ENCODE assay signal across 11 cellular contexts in genomic region chr2:238449909-238450417, GRCh38. TPM values are rescaled to one million over a fixed set of nuclear protein-coding genes. Genes with fewer than 3 reads are reported as not detected.
DNase-seq lines count a peak whose midpoint lies in the region; ATAC-seq, FAIRE-seq and TF ChIP-seq lines count a peak whose summit lies in the region.
"Had no signal": no experiment of that assay in that cellular context is flagged by ENCODE, and none has a peak within 500 bp of the region (broad histone marks: within the 10 kb centered on the region; RNA-seq: fewer than 3 reads in every experiment).

No MANE protein-coding gene starts in this region.

- CTCF ChIA-PET in K562 (lab: Yijun Ruan, JAX; ENCODE audit: low intra/inter-chr PET ratio), result no interaction called here
- CTCF ChIA-PET in activated CD8-positive, alpha-beta memory T cell treated with anti-CD3 and anti-CD28 coated beads, Interleukin-2, amount 10 ng/mL, durations not matched to agents 7 days and 5 days (lab: Charles Lee), result interaction anchor here (0.6 kb wide), 1 partner anchor 12 kb away, joined by 3 read pairs; no protein-coding TSS in a partner anchor

- peak overlapping the region; percentile 17 for H3K27ac Mint-ChIP-seq in stimulated activated effector memory CD8-positive, alpha-beta T cell treated with anti-CD3 and anti-CD28 coated beads, Interleukin-12 subunit alpha, Interleukin-12 subunit beta, amount 100 ng/mL, for 72 hours
- no peak overlapping the region for H3K27ac Mint-ChIP-seq in activated CD8-positive, alpha-beta memory T cell treated with anti-CD3 and anti-CD28 coated beads, Interleukin-2, amount 10 ng/mL, durations not matched to agents 7 days and 5 days
- H3K27ac Mint-ChIP-seq: activated naive CD4-positive, alpha-beta T cell treated with anti-CD3 and anti-CD28 coated beads, Interleukin-2, amount 10 ng/mL, durations not matched to agents 7 days and 5 days had no signal

- peaks cover 5% of the 10 kb centered on the region for H3K4me1 Mint-ChIP-seq in stimulated activated effector memory CD8-positive, alpha-beta T cell treated with anti-CD3 and anti-CD28 coated beads, Interleukin-12 subunit alpha, Interleukin-12 subunit beta, amount 100 ng/mL, for 72 hours
- H3K4me1 Mint-ChIP-seq in activated CD8-positive, alpha-beta memory T cell treated with anti-CD3 and anti-CD28 coated beads, Interleukin-2, amount 10 ng/mL, durations not matched to agents 7 days and 5 days, result peaks cover 4% of the 10 kb centered on the region
- H3K4me1 Mint-ChIP-seq: activated naive CD4-positive, alpha-beta T cell treated with anti-CD3 and anti-CD28 coated beads, Interleukin-2, amount 10 ng/mL, durations not matched to agents 7 days and 5 days had no signal

- no peaks in the 10 kb centered on the region for H3K9me3 ChIP-seq in K562 (replicated peaks; ENCODE audit: control insufficient read depth, insufficient read depth, low read depth, low read length)

- BruUV-seq in K562 (replicated peaks; lab: Mats Ljungman, UMichigan), result no TSS peak

- H3K4me1 ChIP-seq in K562 (replicated peaks in 1 of 2; ENCODE audit: control insufficient read depth in 2 of 2, insufficient read depth in 2 of 2, low read length in 2 of 2), result no peaks in the 10 kb centered on the region; a peak in 1 of 5 replicates

- no peaks in the 10 kb centered on the region for H3K27me3 ChIP-seq in K562 (ENCODE audit: control insufficient read depth in 2 of 2, insufficient read depth in 2 of 2, low read length in 2 of 2)

- no peaks in the 10 kb centered on the region for H4K20me1 ChIP-seq in K562 (replicated peaks; ENCODE audit: control insufficient read depth, insufficient read depth, low read length)

- H3K4me3 Mint-ChIP-seq in stimulated activated effector memory CD8-positive, alpha-beta T cell treated with anti-CD3 and anti-CD28 coated beads, Interleukin-12 subunit alpha, Interleukin-12 subunit beta, amount 100 ng/mL, for 72 hours, result no peak overlapping the region
- H3K4me3 Mint-ChIP-seq in activated CD8-positive, alpha-beta memory T cell treated with anti-CD3 and anti-CD28 coated beads, Interleukin-2, amount 10 ng/mL, durations not matched to agents 7 days and 5 days, result no peak overlapping the region
- H3K4me3 Mint-ChIP-seq: activated naive CD4-positive, alpha-beta T cell treated with anti-CD3 and anti-CD28 coated beads, Interleukin-2, amount 10 ng/mL, durations not matched to agents 7 days and 5 days had no signal

- H2AFZ ChIP-seq in K562 (ENCODE audit: low read depth, low read length), result no peak overlapping the region

- FAIRE-seq in K562 (lab: Jason Lieb, UNC), result no peak

- in situ Hi-C loops in K562 (cut with MboI), result no loop called here

- H3K4me2 ChIP-seq in K562 (ENCODE audit: insufficient read depth, low read length), result no peak overlapping the region

- no peak overlapping the region for H3K27ac ChIP-seq in K562 (ENCODE audit: extremely low read depth, low read depth, low read length)
- H3K27ac ChIP-seq: WERI-Rb-1 had no signal

- peak; percentile 60 for DNase-seq in HuH-7.5 (ENCODE audit: low spot score)
- no peak for DNase-seq in K562 (ENCODE audit: extremely low read depth in 1 of 4, low spot score in 3 of 4)
- DNase-seq in left colon, result peak; percentile 32 to 54
- DNase-seq in stimulated activated effector memory CD8-positive, alpha-beta T cell treated with anti-CD3 and anti-CD28 coated beads, Interleukin-12 subunit alpha, Interleukin-12 subunit beta, amount 100 ng/mL, for 72 hours (ENCODE audit: low spot score in 2 of 2), result peak in 1 of 2 donors; percentile 29
- no peak for DNase-seq in dermis blood vessel endothelial cell
- no peak for DNase-seq in amniotic stem cell (lab: John Stamatoyannopoulos, UW)
- DNase-seq in activated CD8-positive, alpha-beta memory T cell treated with anti-CD3 and anti-CD28 coated beads, Interleukin-2, amount 10 ng/mL, durations not matched to agents 7 days and 5 days, result no peak
- DNase-seq in effector CD8-positive, alpha-beta T cell (lab: John Stamatoyannopoulos, UW), result no peak
- DNase-seq: activated naive CD4-positive, alpha-beta T cell treated with anti-CD3 and anti-CD28 coated beads, Interleukin-2, amount 10 ng/mL, durations not matched to agents 7 days and 5 days; NCI-H510A treated with DMSO at 0.1 percent for 48 hours; WERI-Rb-1 had no signal

- H3K4me3 ChIP-seq in K562, result no peak overlapping the region

- H3K36me3 ChIP-seq in K562 (ENCODE audit: control insufficient read depth, insufficient read depth, low read length), result peaks cover 78% of the 10 kb centered on the region

- no peaks in the 10 kb centered on the region; the same call in 1 of the 3 replicates for H3K79me2 ChIP-seq in K562 (ENCODE audit: control insufficient read depth, insufficient read depth, low read length)

- intact Hi-C loops in K562 (cut with micrococcal nuclease), result no loop called here
- intact Hi-C loops in left colon (cut with DNase I, micrococcal nuclease), result loop anchor here in 1 of 2 donors (10.0 kb wide), 1 partner anchor 85 kb away; no protein-coding TSS in a partner anchor

- no peak overlapping the region for H3K9ac ChIP-seq in K562 (ENCODE audit: insufficient read depth in 1 of 2, low read depth in 2 of 2, low read length in 2 of 2)

- H3K9me3 Mint-ChIP-seq in stimulated activated effector memory CD8-positive, alpha-beta T cell treated with anti-CD3 and anti-CD28 coated beads, Interleukin-12 subunit alpha, Interleukin-12 subunit beta, amount 100 ng/mL, for 72 hours, result no peaks in the 10 kb centered on the region
- peaks cover 5% of the 10 kb centered on the region for H3K9me3 Mint-ChIP-seq in activated CD8-positive, alpha-beta memory T cell treated with anti-CD3 and anti-CD28 coated beads, Interleukin-2, amount 10 ng/mL, durations not matched to agents 7 days and 5 days (ENCODE audit: low read depth)

- peaks cover 75% of the 10 kb centered on the region for H3K36me3 Mint-ChIP-seq in stimulated activated effector memory CD8-positive, alpha-beta T cell treated with anti-CD3 and anti-CD28 coated beads, Interleukin-12 subunit alpha, Interleukin-12 subunit beta, amount 100 ng/mL, for 72 hours
- H3K36me3 Mint-ChIP-seq in activated CD8-positive, alpha-beta memory T cell treated with anti-CD3 and anti-CD28 coated beads, Interleukin-2, amount 10 ng/mL, durations not matched to agents 7 days and 5 days, result peaks cover 60% of the 10 kb centered on the region

- TF ChIP-seq CTCF in K562 (IDR thresholded peaks at IDR 0.05 in 2 of 3, conservative IDR thresholded peaks at IDR 0.05 in 1 of 3; ENCODE audit: insufficient read depth in 2 of 3, low read depth in 1 of 3, low read length in 3 of 3), result no peak

- no peaks in the 10 kb centered on the region for H3K9me1 ChIP-seq in K562 (ENCODE audit: control insufficient read depth, insufficient read depth, low read length)

- WGBS in K562 (ENCODE audit: insufficient coverage, low coverage, missing lambda C conversion rate), result 96% methylated on average over 9 of the region's 9 CpGs

- TF ChIP-seq RAD21 in K562 (CRISPR knock-in tag; conservative IDR thresholded peaks at IDR 0.05 in 1 of 2, IDR thresholded peaks at IDR 0.05 in 1 of 2), result no peak

- TF ChIP-seq POLR2A in K562 (conservative IDR thresholded peaks at IDR 0.05), result no peak

- POLR2A ChIA-PET in K562 (lab: Yijun Ruan, JAX), result interaction anchor here (0.6 kb wide), 1 partner anchor 275 kb away, joined by 3 read pairs; no protein-coding TSS in a partner anchor

- ATAC-seq in K562 (no peak), left colon (peak; percentile 18)
- no peak for ATAC-seq in stimulated activated effector memory CD8-positive, alpha-beta T cell treated with anti-CD3 and anti-CD28 coated beads, Interleukin-12 subunit alpha, Interleukin-12 subunit beta, amount 100 ng/mL, for 72 hours
- ATAC-seq in activated CD8-positive, alpha-beta memory T cell treated with anti-CD3 and anti-CD28 coated beads, Interleukin-2, amount 10 ng/mL, durations not matched to agents 7 days and 5 days, result no peak

- H3K27me3 Mint-ChIP-seq in activated CD8-positive, alpha-beta memory T cell treated with anti-CD3 and anti-CD28 coated beads, Interleukin-2, amount 10 ng/mL, durations not matched to agents 7 days and 5 days, result no peaks in the 10 kb centered on the region
- H3K27me3 Mint-ChIP-seq: activated naive CD4-positive, alpha-beta T cell treated with anti-CD3 and anti-CD28 coated beads, Interleukin-2, amount 10 ng/mL, durations not matched to agents 7 days and 5 days had no signal

- TF ChIP-seq EP300 in K562 (IDR thresholded peaks at IDR 0.05; ENCODE audit: low read length), result no peak

TF ChIP-seq in K562, 482 proteins besides CTCF, POLR2A, EP300 and RAD21:
- TF ChIP-seq KAT7 (CRISPR knock-in tag; IDR thresholded peaks at IDR 0.05; ENCODE audit: borderline replicate concordance) (no peak), CEBPB (tag; IDR thresholded peaks at IDR 0.05) (peak; percentile 66), DDX20 (tag; IDR thresholded peaks at IDR 0.05; ENCODE audit: low read depth) (no peak)

RNA-seq across cellular contexts. Expression of gene ASB1, which starts 23.2 kb away (rescaled TPM):
- total RNA-seq in K562 (2011; cell fraction: chromatin; rRNA removed; ENCODE audit: low replicate concordance), result 69.7 and 90.0 TPM in 2 replicates
- 54.0 and 56.1 TPM in 2 replicates for total RNA-seq in K562 (2011; cell fraction: nucleolus; rRNA removed)
- 64.5 and 65.1 TPM in 2 replicates for total RNA-seq in K562 (2011; cell fraction: nucleoplasm; rRNA removed)
- 32.0 and 37.5 TPM in 2 replicates for total RNA-seq in K562 (2014; rRNA removed)
- total RNA-seq in K562 (2014; rRNA removed; fragmentation: Illumina TruSeq; extraction: Trizol), result 17.5 and 18.0 TPM in 2 replicates
- 18.2 and 20.1 TPM in 2 replicates for total RNA-seq in K562 (2015; rRNA removed; fragmentation: Illumina TruSeq; extraction: Trizol)
- total RNA-seq in K562 (2021), result 35.5 and 37.7 TPM in 2 replicates
- polyA plus RNA-seq in K562 (2011; rRNA removed), result 23.9 and 26.4 TPM in 2 replicates
- 25.8 and 40.3 TPM in 2 replicates for polyA plus RNA-seq in K562 (2011; cell fraction: cytosol; rRNA removed)
- polyA plus RNA-seq in K562 (2011; cell fraction: nucleus; rRNA removed), result 81.4 and 94.5 TPM in 2 replicates
- polyA plus RNA-seq in K562 (2012), result 22.4 and 22.9 TPM in 2 replicates
- polyA plus RNA-seq in K562 (2014; fragmentation: Illumina TruSeq; extraction: Trizol), result 27.5 and 34.9 TPM in 2 replicates
- 1 to 10 TPM; 6.3 to 8.7 TPM for polyA plus RNA-seq in K562 (2014; fragmentation: Nextera tagmentation; extraction: Ambion mirVana)
- 33.1 and 42.1 TPM in 2 replicates for polyA plus RNA-seq in K562 (2014; rRNA removed)
- 13.5 and 17.4 TPM in 2 replicates for polyA minus RNA-seq in K562 (2011; rRNA and poly(A)+ RNA removed)
- polyA minus RNA-seq in K562 (2011; cell fraction: cytosol; rRNA and poly(A)+ RNA removed), result 20.6 and 22.0 TPM in 2 replicates
- 21.3 and 22.2 TPM in 2 replicates for polyA minus RNA-seq in K562 (2011; cell fraction: nucleus; rRNA and poly(A)+ RNA removed)
- total RNA-seq in left colon, result 10 to 100 TPM; 20.1 to 22.1 TPM
- 8.5 and 24.3 TPM in 2 replicates for total RNA-seq in dermis blood vessel endothelial cell
- 10 to 100 TPM; 34.5 to 35.6 TPM for total RNA-seq in activated CD8-positive, alpha-beta memory T cell treated with anti-CD3 and anti-CD28 coated beads, Interleukin-2, amount 10 ng/mL, durations not matched to agents 7 days and 5 days

Comparison
In these comparisons a context has a peak if more than half of its experiments do, and no peak if none do; other contexts are left out.
1. DNase-seq: peak in HuH-7.5 (single experiment) and left colon (2 of 2); none in K562 (0 of 4), dermis blood vessel endothelial cell (single experiment), amniotic stem cell (single experiment), activated CD8-positive, alpha-beta memory T cell treated with anti-CD3 and anti-CD28 coated beads, Interleukin-2, amount 10 ng/mL, durations not matched to agents 7 days and 5 days (single experiment) and effector CD8-positive, alpha-beta T cell (single experiment).